Comparison of ENCODE assay signal across 23 cellular contexts in the genomic region with DNA sequence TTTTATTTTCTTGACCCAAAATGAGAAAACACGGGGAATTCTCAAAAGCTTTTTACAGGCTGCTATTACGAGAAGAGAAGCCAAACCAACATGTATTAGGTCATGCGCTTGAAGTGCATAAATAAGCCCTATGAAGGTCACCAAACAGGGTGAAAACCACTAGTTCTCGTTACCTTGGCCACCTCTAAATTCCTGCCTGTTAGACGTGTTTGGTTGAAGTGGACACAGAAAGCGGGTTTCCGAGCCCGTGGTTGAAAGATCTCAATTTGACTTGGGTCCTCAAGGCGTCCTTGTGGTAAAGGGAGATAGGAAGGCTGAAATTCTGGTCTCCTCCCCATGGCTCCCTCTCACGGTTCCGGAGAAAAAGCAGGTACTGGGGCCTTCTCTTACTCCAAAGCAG. TPM values are rescaled to one million over a fixed set of nuclear protein-coding genes. Genes with fewer than 3 reads are reported as not detected.
DNase-seq lines count a peak whose midpoint lies in the region; ATAC-seq and TF ChIP-seq lines count a peak whose summit lies in the region.
"Had no signal": no experiment of that assay in that cellular context is flagged by ENCODE, and none has a peak within 500 bp of the region (broad histone marks: within the 10 kb centered on the region; RNA-seq: fewer than 3 reads in every experiment).

No MANE protein-coding gene starts in this region.

- H3K9me3 ChIP-seq in RWPE2 (ENCODE audit: severe bottlenecking) (no peaks in the 10 kb centered on the region), hepatocyte (ENCODE audit: low read depth) (no peaks in the 10 kb centered on the region), thymus (ENCODE audit: control insufficient read depth) (no peaks in the 10 kb centered on the region), aorta (ENCODE audit: control insufficient read depth, low read length) (no peaks in the 10 kb centered on the region)

- no peaks in the 10 kb centered on the region for H3K36me3 ChIP-seq in RWPE2 (ENCODE audit: low read depth)
- no peaks in the 10 kb centered on the region for H3K36me3 ChIP-seq in hepatocyte (replicated peaks; ENCODE audit: insufficient read depth, low read depth)
- H3K36me3 ChIP-seq in thymus (ENCODE audit: control insufficient read depth, insufficient read depth), result no peaks in the 10 kb centered on the region
- no peaks in the 10 kb centered on the region for H3K36me3 ChIP-seq in aorta (ENCODE audit: control insufficient read depth in 1 of 2, insufficient read depth in 2 of 2, low read length in 1 of 2)

- DNase-seq in NCI-H2227 treated with DMSO at 0.1 percent for 48 hours (lab: John Stamatoyannopoulos, UW) (peak; percentile 8), NCI-H2227 (lab: John Stamatoyannopoulos, UW; ENCODE audit: unreplicated experiment) (no peak), RWPE2 (ENCODE audit: low spot score) (no peak), hepatocyte (ENCODE audit: low spot score) (no peak), retina (no peak), aorta (no peak)
- DNase-seq: 8988T; AML-193; C1 segment of cervical spinal cord; CD8-positive, alpha-beta T cell; DND-41; NCI-H1092 treated with DMSO at 0.1 percent for 48 hours; NCI-H1436 treated with DMSO at 0.1 percent for 48 hours; NCI-H1930; NCI-H2171; NCI-H446; PC-9; SHP77 treated with DMSO at 0.1 percent for 48 hours; SW 1271 had no signal

- no peak for ATAC-seq in RWPE2 (ENCODE audit: low read depth)
- no peak for ATAC-seq in GM21737 (IDR thresholded peaks at IDR 0.05; ENCODE audit: unreplicated experiment)
- no peak for ATAC-seq in aorta (ENCODE audit: low FRiP score)
- ATAC-seq: CD8-positive, alpha-beta T cell; HCT116 had no signal

- intact Hi-C loops in aorta (cut with DNase I), result no loop called here

- H3K27me3 ChIP-seq in RWPE2 (ENCODE audit: insufficient read depth, poor library complexity, severe bottlenecking) (peaks cover 19% of the 10 kb centered on the region), hepatocyte (peaks cover 38% of the 10 kb centered on the region), thymus (ENCODE audit: control insufficient read depth, insufficient read depth) (peaks cover 2% of the 10 kb centered on the region), aorta (ENCODE audit: control insufficient read depth in 1 of 2, insufficient read depth in 2 of 2, low read length in 1 of 2) (no peaks in the 10 kb centered on the region)

- H3K4me1 ChIP-seq in RWPE2 (ENCODE audit: insufficient read depth, poor library complexity, severe bottlenecking) (peaks cover 16% of the 10 kb centered on the region), hepatocyte (ENCODE audit: insufficient read depth) (peaks cover 3% of the 10 kb centered on the region), thymus (ENCODE audit: control insufficient read depth, insufficient read depth, low read length) (no peaks in the 10 kb centered on the region), aorta (ENCODE audit: control insufficient read depth in 1 of 2, insufficient read depth in 2 of 2, low read length in 2 of 2) (no peaks in the 10 kb centered on the region)

- H2AFZ ChIP-seq in hepatocyte, result no peak overlapping the region
- H2AFZ ChIP-seq: PC-9 had no signal

- no peak overlapping the region for H3K4me2 ChIP-seq in hepatocyte
- H3K4me2 ChIP-seq: PC-9 had no signal

- no peaks in the 10 kb centered on the region for H4K20me1 ChIP-seq in hepatocyte (ENCODE audit: insufficient read depth, poor library complexity, severe bottlenecking)

- no peaks in the 10 kb centered on the region for H3K79me2 ChIP-seq in hepatocyte

- H3K27ac ChIP-seq in RWPE2 (ENCODE audit: poor library complexity, severe bottlenecking) (peak overlapping the region; percentile 34), hepatocyte (peak overlapping the region; percentile 15), thymus (ENCODE audit: low read depth) (peak overlapping the region; percentile 62), aorta (ENCODE audit: low read depth in 1 of 2, low read length in 2 of 2) (no peak overlapping the region)
- H3K27ac ChIP-seq: PC-9, SK-N-MC had no signal

- no peaks in the 10 kb centered on the region for H3K9me2 ChIP-seq in hepatocyte (replicated peaks; ENCODE audit: insufficient read depth)

- H3K4me3 ChIP-seq in RWPE2 (ENCODE audit: severe bottlenecking), result no peak overlapping the region
- no peak overlapping the region for H3K4me3 ChIP-seq in hepatocyte
- peak overlapping the region; percentile 12 for H3K4me3 ChIP-seq in thymus (ENCODE audit: low read length)
- H3K4me3 ChIP-seq in aorta (ENCODE audit: low read length in 2 of 2), result no peak overlapping the region
- H3K4me3 ChIP-seq: PC-9, SK-N-MC had no signal

- TF ChIP-seq CTCF in RWPE2 (IDR thresholded peaks at IDR 0.05; ENCODE audit: poor library complexity, severe bottlenecking), result no peak
- no peak for TF ChIP-seq CTCF in hepatocyte (IDR thresholded peaks at IDR 0.05; ENCODE audit: poor library complexity)

- WGBS in hepatocyte (ENCODE audit: low lambda C conversion rate, missing lambda C conversion rate), result 83% methylated on average over 11 of the region's 11 CpGs
- 91% methylated on average over 11 of the region's 11 CpGs for WGBS in thymus
- 82 to 89% methylated on average over 11 of the region's 11 CpGs for WGBS in aorta, 2 donors

RNA-seq across cellular contexts. Expression of a gene that starts 6.2 kb away (rescaled TPM):
- total RNA-seq in hepatocyte (1.4 and 1.8 TPM in 2 replicates), aorta (10 to 100 TPM; 10.7 to 10.9 TPM)
- polyA plus RNA-seq in hepatocyte (1.4 and 2.0 TPM in 2 replicates), thymus (28.5 TPM), aorta (1 to 10 TPM; 1.2 to 2.8 TPM)
- total RNA-seq: CD8-positive, alpha-beta T cell; PC-9 had no signal

Comparison
In these comparisons a context has a peak if more than half of its experiments do, and no peak if none do; other contexts are left out.
1. H3K27ac ChIP-seq: peak in RWPE2 (single experiment), hepatocyte (single experiment) and thymus (single experiment); none in aorta (0 of 2).